ENCODE assay signal across 8 cellular contexts in the genomic region with DNA sequence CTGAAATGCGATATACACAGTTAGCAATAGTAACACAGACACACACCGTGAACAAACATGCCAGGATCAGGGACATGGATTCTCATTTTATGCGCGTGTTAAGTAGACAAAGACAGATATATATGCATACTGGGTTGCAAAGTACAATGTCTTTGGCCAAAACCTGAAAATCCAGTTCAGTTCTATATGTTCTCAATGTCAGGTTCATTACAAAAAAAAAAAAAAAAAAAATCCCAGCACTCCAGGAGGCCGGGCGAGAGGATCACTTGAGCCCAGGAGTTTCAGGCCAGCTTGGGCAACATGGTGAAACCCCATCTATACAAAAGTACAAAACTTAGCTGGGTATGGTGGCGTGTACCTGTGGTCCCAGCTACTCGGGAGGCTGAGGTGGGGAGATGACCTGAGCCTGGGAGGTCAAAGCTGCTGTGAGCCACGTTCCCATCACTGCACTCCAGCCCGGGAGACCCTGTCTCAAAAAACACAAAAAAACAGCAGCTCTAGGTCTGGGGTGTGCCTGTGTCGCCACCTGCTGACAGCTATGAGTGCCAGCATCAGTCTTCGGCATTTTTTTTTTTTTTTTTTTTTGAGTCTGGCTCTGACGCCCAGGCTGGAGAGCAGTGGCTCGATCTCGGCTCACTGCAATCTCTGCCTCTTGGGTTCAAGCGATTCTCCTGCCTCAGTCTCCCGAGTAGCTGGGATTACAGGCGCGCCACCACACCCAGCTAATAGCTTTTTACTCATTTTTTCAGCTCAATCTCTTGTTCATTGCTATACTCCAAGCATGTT. TPM values are rescaled to one million over a fixed set of nuclear protein-coding genes. Genes with fewer than 3 reads are reported as not detected.
DNase-seq lines count a peak whose midpoint lies in the region; ATAC-seq and TF ChIP-seq lines count a peak whose summit lies in the region.

No MANE protein-coding gene starts in this region.

- intact Hi-C loops in heart left ventricle (cut with DNase I), result loop anchor here in 8 of 10 donors (1.0 to 10.0 kb wide), 4 partner anchors 83 to 236 kb away; partner anchors contain the start of gene CALM3 (in 1 of the 8)

- peak overlapping the region in 10 of 12 donors; percentile 26 to 83 (median 64) for H3K27ac ChIP-seq in heart left ventricle

- no peaks in the 10 kb centered on the region for H3K27me3 ChIP-seq in heart left ventricle

- peak; percentile 80 to 84 for ATAC-seq in activated naive CD4-positive, alpha-beta T cell treated with anti-CD3 and anti-CD28 coated beads, Interleukin-2, amount 50 U/mL, for 72 hours
- ATAC-seq in heart left ventricle, result peak; percentile 34 to 68 (median 58)
- ATAC-seq in GM18517 (IDR thresholded peaks at IDR 0.05; ENCODE audit: unreplicated experiment), result no peak

- H3K36me3 ChIP-seq in heart left ventricle, result peaks cover 2 to 79% (median 56%) of the 10 kb centered on the region in 9 donors

- H3K9me3 ChIP-seq in heart left ventricle, result no peaks in the 10 kb centered on the region

- no peaks in the 10 kb centered on the region for H3K36me3 Mint-ChIP-seq in activated naive CD4-positive, alpha-beta T cell treated with anti-CD3 and anti-CD28 coated beads, Interleukin-2, amount 50 U/mL, for 72 hours

- peak; percentile 73 to 89 (median 82) for TF ChIP-seq CTCF in heart left ventricle (IDR thresholded peaks at IDR 0.05)

- H3K9me3 Mint-ChIP-seq in activated naive CD4-positive, alpha-beta T cell treated with anti-CD3 and anti-CD28 coated beads, Interleukin-2, amount 50 U/mL, for 72 hours, result no peaks in the 10 kb centered on the region

- no peak overlapping the region for H3K4me3 ChIP-seq in heart left ventricle

- peaks cover 0 to 27% (median 13%) of the 10 kb centered on the region in 12 donors for H3K4me1 ChIP-seq in heart left ventricle

- peak in 1 of 2 donors; percentile 11 for TF ChIP-seq POLR2A in heart left ventricle (IDR thresholded peaks at IDR 0.05)

- peak; percentile 81 for DNase-seq in DMS 273 (lab: John Stamatoyannopoulos, UW; ENCODE audit: unreplicated experiment)
- peak; percentile 28 for DNase-seq in KG1 (lab: John Stamatoyannopoulos, UW)
- peak; percentile 74 for DNase-seq in RKO (ENCODE audit: low spot score)
- DNase-seq in activated naive CD4-positive, alpha-beta T cell treated with anti-CD3 and anti-CD28 coated beads, Interleukin-2, amount 50 U/mL, for 72 hours (ENCODE audit: low spot score in 2 of 2), result peak in 1 of 2 donors; percentile 38
- DNase-seq in heart left ventricle, result peak in 2 of 5 donors; percentile 48 to 49
- peak; percentile 47 for DNase-seq in renal cortical epithelial cell (ENCODE audit: low read depth)
- DNase-seq in SKM-1 treated with dmso at 0.1 percent for 144 hours (lab: John Stamatoyannopoulos, UW; ENCODE audit: unreplicated experiment), result no peak

- H3K27ac Mint-ChIP-seq in activated naive CD4-positive, alpha-beta T cell treated with anti-CD3 and anti-CD28 coated beads, Interleukin-2, amount 50 U/mL, for 72 hours, result no peak overlapping the region

- WGBS in heart left ventricle, 4 donors, result 37 to 40% (median 39%) methylated on average over 19 of the region's 19 CpGs

RNA-seq across cellular contexts. Expression of gene AP2S1, which starts 10.3 kb away (rescaled TPM):
- total RNA-seq in activated naive CD4-positive, alpha-beta T cell treated with anti-CD3 and anti-CD28 coated beads, Interleukin-2, amount 50 U/mL, for 72 hours, result 100 to 1,000 TPM; 114 to 116 TPM
- 100 to 1,000 TPM in 2 of 9 donors, 10 to 100 TPM in 7; 75.3 to 148 (median 84.5) TPM for total RNA-seq in heart left ventricle
- 100 to 1,000 TPM in 1 of 2 donors, 10 to 100 TPM in 1; 85.8 to 166 TPM for polyA plus RNA-seq in heart left ventricle
- 117 and 122 TPM in 2 replicates for total RNA-seq in renal cortical epithelial cell

RNA-seq across cellular contexts. Expression of gene ARHGAP35, which starts 20.4 kb away (rescaled TPM):
- total RNA-seq in activated naive CD4-positive, alpha-beta T cell treated with anti-CD3 and anti-CD28 coated beads, Interleukin-2, amount 50 U/mL, for 72 hours, result 10 to 100 TPM; 20.7 to 24.3 TPM
- 10 to 100 TPM; 59.5 to 91.0 (median 77.2) TPM for total RNA-seq in heart left ventricle
- polyA plus RNA-seq in heart left ventricle, result 10 to 100 TPM; 34.8 to 68.1 TPM
- total RNA-seq in renal cortical epithelial cell, result 19.6 and 104 TPM in 2 replicates

RNA-seq across cellular contexts. Expression of gene SLC1A5, which starts 52.0 kb away (rescaled TPM):
- total RNA-seq in activated naive CD4-positive, alpha-beta T cell treated with anti-CD3 and anti-CD28 coated beads, Interleukin-2, amount 50 U/mL, for 72 hours, result 100 to 1,000 TPM in 1 of 2 donors, 10 to 100 TPM in 1; 99.3 to 159 TPM
- total RNA-seq in heart left ventricle (10 to 100 TPM in 4 of 9 donors, 1 to 10 TPM in 5; 3.7 to 22.4 (median 8.9) TPM), renal cortical epithelial cell (75.0 and 92.7 TPM in 2 replicates)
- 10 to 100 TPM in 1 of 2 donors, 1 to 10 TPM in 1; 3.8 to 21.5 TPM for polyA plus RNA-seq in heart left ventricle
